Comparison of ENCODE assay signal across 3 cellular contexts in the genomic region with DNA sequence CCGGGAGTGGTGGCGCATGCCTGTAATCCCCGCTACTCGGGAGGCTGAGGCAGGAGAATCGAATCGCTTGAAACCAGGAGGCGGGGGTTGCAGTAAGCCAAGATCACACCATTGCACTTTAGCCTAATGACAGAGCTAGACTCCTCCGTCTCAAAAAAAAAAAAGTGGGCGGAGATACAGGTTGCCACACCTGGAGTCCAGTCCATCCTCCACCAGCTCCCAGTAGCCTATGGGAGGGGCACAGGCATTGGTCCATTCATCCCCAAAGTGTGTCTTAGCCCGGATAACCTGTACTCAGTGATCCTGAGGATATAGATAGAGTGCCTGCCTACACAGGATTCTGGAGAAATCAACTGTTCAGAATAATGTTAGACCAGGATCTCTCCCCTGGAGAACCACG.
TF ChIP-seq lines count a peak whose summit lies in the region.

No MANE protein-coding gene starts in this region.

TF ChIP-seq in A549, 52 proteins besides CTCF, POLR2A, EP300 and RAD21:
- no peak for TF ChIP-seq RCOR1 (IDR thresholded peaks at IDR 0.05; ENCODE audit: low read depth, low read length)
- TF ChIP-seq, protein P1, sequence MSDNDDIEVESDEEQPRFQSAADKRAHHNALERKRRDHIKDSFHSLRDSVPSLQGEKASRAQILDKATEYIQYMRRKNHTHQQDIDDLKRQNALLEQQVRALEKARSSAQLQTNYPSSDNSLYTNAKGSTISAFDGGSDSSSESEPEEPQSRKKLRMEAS (IDR thresholded peaks at IDR 0.05), result no peak
- no peak for TF ChIP-seq PHF8 (IDR thresholded peaks at IDR 0.05; ENCODE audit: borderline replicate concordance, low read depth)
- TF ChIP-seq, protein P2, sequence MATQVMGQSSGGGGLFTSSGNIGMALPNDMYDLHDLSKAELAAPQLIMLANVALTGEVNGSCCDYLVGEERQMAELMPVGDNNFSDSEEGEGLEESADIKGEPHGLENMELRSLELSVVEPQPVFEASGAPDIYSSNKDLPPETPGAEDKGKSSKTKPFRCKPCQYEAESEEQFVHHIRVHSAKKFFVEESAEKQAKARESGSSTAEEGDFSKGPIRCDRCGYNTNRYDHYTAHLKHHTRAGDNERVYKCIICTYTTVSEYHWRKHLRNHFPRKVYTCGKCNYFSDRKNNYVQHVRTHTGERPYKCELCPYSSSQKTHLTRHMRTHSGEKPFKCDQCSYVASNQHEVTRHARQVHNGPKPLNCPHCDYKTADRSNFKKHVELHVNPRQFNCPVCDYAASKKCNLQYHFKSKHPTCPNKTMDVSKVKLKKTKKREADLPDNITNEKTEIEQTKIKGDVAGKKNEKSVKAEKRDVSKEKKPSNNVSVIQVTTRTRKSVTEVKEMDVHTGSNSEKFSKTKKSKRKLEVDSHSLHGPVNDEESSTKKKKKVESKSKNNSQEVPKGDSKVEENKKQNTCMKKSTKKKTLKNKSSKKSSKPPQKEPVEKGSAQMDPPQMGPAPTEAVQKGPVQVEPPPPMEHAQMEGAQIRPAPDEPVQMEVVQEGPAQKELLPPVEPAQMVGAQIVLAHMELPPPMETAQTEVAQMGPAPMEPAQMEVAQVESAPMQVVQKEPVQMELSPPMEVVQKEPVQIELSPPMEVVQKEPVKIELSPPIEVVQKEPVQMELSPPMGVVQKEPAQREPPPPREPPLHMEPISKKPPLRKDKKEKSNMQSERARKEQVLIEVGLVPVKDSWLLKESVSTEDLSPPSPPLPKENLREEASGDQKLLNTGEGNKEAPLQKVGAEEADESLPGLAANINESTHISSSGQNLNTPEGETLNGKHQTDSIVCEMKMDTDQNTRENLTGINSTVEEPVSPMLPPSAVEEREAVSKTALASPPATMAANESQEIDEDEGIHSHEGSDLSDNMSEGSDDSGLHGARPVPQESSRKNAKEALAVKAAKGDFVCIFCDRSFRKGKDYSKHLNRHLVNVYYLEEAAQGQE (IDR thresholded peaks at IDR 0.05), result no peak
- TF ChIP-seq TP53 (CRISPR knock-in tag; IDR thresholded peaks at IDR 0.05), result no peak

TF ChIP-seq in IMR-90, 13 proteins besides CTCF, POLR2A, EP300 and RAD21:
- no peak for TF ChIP-seq MXI1 (IDR thresholded peaks at IDR 0.05; ENCODE audit: borderline replicate concordance, low read depth, low read length)
- TF ChIP-seq NFE2L2 (IDR thresholded peaks at IDR 0.05; ENCODE audit: low read depth, low read length), result no peak
- TF ChIP-seq, protein P3, sequence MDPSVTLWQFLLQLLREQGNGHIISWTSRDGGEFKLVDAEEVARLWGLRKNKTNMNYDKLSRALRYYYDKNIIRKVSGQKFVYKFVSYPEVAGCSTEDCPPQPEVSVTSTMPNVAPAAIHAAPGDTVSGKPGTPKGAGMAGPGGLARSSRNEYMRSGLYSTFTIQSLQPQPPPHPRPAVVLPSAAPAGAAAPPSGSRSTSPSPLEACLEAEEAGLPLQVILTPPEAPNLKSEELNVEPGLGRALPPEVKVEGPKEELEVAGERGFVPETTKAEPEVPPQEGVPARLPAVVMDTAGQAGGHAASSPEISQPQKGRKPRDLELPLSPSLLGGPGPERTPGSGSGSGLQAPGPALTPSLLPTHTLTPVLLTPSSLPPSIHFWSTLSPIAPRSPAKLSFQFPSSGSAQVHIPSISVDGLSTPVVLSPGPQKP (IDR thresholded peaks at IDR 0.05; ENCODE audit: borderline replicate concordance, low read depth, low read length), result no peak
TF ChIP-seq in IMR-90: peak in this region for 0.

TF ChIP-seq in H1, 55 proteins besides CTCF, POLR2A, EP300 and RAD21:
- TF ChIP-seq EGR1 (IDR thresholded peaks at IDR 0.05; ENCODE audit: borderline replicate concordance, low read depth, low read length) (no peak), SAP30 (IDR thresholded peaks at IDR 0.05; ENCODE audit: insufficient read depth, insufficient replicate concordance, low read length) (no peak), ZNF274 (IDR thresholded peaks at IDR 0.05; ENCODE audit: borderline replicate concordance, extremely low read depth, low read length) (no peak)
- TF ChIP-seq, protein P4, sequence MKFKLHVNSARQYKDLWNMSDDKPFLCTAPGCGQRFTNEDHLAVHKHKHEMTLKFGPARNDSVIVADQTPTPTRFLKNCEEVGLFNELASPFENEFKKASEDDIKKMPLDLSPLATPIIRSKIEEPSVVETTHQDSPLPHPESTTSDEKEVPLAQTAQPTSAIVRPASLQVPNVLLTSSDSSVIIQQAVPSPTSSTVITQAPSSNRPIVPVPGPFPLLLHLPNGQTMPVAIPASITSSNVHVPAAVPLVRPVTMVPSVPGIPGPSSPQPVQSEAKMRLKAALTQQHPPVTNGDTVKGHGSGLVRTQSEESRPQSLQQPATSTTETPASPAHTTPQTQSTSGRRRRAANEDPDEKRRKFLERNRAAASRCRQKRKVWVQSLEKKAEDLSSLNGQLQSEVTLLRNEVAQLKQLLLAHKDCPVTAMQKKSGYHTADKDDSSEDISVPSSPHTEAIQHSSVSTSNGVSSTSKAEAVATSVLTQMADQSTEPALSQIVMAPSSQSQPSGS (IDR thresholded peaks at IDR 0.05; ENCODE audit: low read length), result no peak
- TF ChIP-seq, protein P1 (IDR thresholded peaks at IDR 0.05), result no peak
